Comparison of ENCODE assay signal across 8 cellular contexts in genomic region chr10:104328636-104328915, GRCh38. TPM values are rescaled to one million over a fixed set of nuclear protein-coding genes. Genes with fewer than 3 reads are reported as not detected.
DNase-seq lines count a peak whose midpoint lies in the region; ATAC-seq and TF ChIP-seq lines count a peak whose summit lies in the region.

No MANE protein-coding gene starts in this region.

- H4K5ac ChIP-seq in H9 (ENCODE audit: insufficient read length, low read depth, low read length) = peak overlapping the region; percentile 9

- H3K27ac Mint-ChIP-seq in H9 = peak overlapping the region; percentile 98
- peak overlapping the region; percentile 96 for H3K27ac Mint-ChIP-seq in T-helper 17 cell

- no peak overlapping the region for H2BK5ac ChIP-seq in H9 (ENCODE audit: insufficient read length, low read length)

- H3K4me1 Mint-ChIP-seq in H9 (peaks cover 88 to 91% of the 10 kb centered on the region in 2 experiments), T-helper 17 cell (peaks cover 80% of the 10 kb centered on the region)

- ATAC-seq in T-helper 17 cell = no peak
- ATAC-seq in GM18861 (IDR thresholded peaks at IDR 0.05; ENCODE audit: unreplicated experiment) = no peak

- WGBS in H9 (ENCODE audit: extremely low coverage, insufficient read length, low lambda C conversion rate) = no CpG with 5 or more reads among the region's 3 CpGs

- H3K4ac ChIP-seq in H9 (ENCODE audit: low read depth, low read length) = no peak overlapping the region; the same call in 1 of the 2 replicates

- peaks cover 14 to 26% (median 21%) of the 10 kb centered on the region in 3 experiments for H3K36me3 Mint-ChIP-seq in H9 (ENCODE audit: insufficient read depth in 1 of 3, low read depth in 3 of 3)
- peaks cover 3% of the 10 kb centered on the region for H3K36me3 Mint-ChIP-seq in T-helper 17 cell (ENCODE audit: low read depth)

- H3K23me2 ChIP-seq in H9 (ENCODE audit: insufficient read length, low read depth, low read length, poor library complexity, severe bottlenecking) = peaks cover 4% of the 10 kb centered on the region

- DNase-seq in H9 (no peak), T-helper 17 cell (no peak), fibroblast of villous mesenchyme (ENCODE audit: low read depth) (no peak), KBM-7 (no peak), hepatic stellate cell (ENCODE audit: low spot score) (no peak)
- no peak for DNase-seq in activated CD4-positive, CD25-positive, alpha-beta regulatory T cell (lab: John Stamatoyannopoulos, UW)

- H3K27me3 ChIP-seq in H9 (ENCODE audit: insufficient read depth, low read length) (no peaks in the 10 kb centered on the region), skeletal muscle satellite cell (ENCODE audit: control insufficient read depth, insufficient read depth, low read length) (no peaks in the 10 kb centered on the region)

- H4K20me1 ChIP-seq in H9 (ENCODE audit: control insufficient read depth, insufficient read depth, insufficient read length) = peaks cover 3% of the 10 kb centered on the region

- H3K4me3 ChIP-seq in fibroblast of villous mesenchyme (ENCODE audit: low read depth, low read length) (peak overlapping the region; percentile 31), skeletal muscle satellite cell (ENCODE audit: low read length) (peak overlapping the region; percentile 46)

- H2BK20ac ChIP-seq in H9 (ENCODE audit: low read depth, low read length, poor library complexity, severe bottlenecking) = no peak overlapping the region

- H2BK120ac ChIP-seq in H9 (ENCODE audit: low read depth, low read length, poor library complexity, severe bottlenecking) = no peak overlapping the region

- TF ChIP-seq CTCF in H9 (conservative IDR thresholded peaks at IDR 0.05) (no peak), fibroblast of villous mesenchyme (IDR thresholded peaks at IDR 0.05; ENCODE audit: insufficient read depth, low read depth, low read length) (no peak)

- H3T11ph ChIP-seq in H9 (ENCODE audit: low read length) = no peak overlapping the region

- no peak overlapping the region for H3K23ac ChIP-seq in H9 (ENCODE audit: insufficient read length, low read depth, low read length)

- peak overlapping the region; percentile 27 for H3K27ac ChIP-seq in H9 (ENCODE audit: insufficient read length, low read depth, low read length)

- H3K4me3 Mint-ChIP-seq in H9 (peak overlapping the region; percentile 52 to 73), T-helper 17 cell (peak overlapping the region; percentile 90)

- no peak overlapping the region for H2AK5ac ChIP-seq in H9 (ENCODE audit: insufficient read length, low read length)

- H3K4me2 ChIP-seq in H9 (ENCODE audit: insufficient read depth, insufficient read length, low read length) (peak overlapping the region; percentile 40), skeletal muscle satellite cell (ENCODE audit: low read length) (peak overlapping the region; percentile 77)

- no peak overlapping the region for H2BK15ac ChIP-seq in H9 (ENCODE audit: low read depth, low read length)

- peak overlapping the region; percentile 87 for H3K18ac ChIP-seq in H9 (ENCODE audit: insufficient read length, low read depth, low read length)

- H3K36me3 ChIP-seq in skeletal muscle satellite cell (ENCODE audit: insufficient read depth, low read length) = peaks cover 50% of the 10 kb centered on the region

- H3K79me1 ChIP-seq in H9 (ENCODE audit: insufficient read depth, low read depth, low read length, poor library complexity, severe bottlenecking) = no peaks in the 10 kb centered on the region

- H3K4me1 ChIP-seq in H9 (ENCODE audit: insufficient read depth, low read length) = peaks cover 44% of the 10 kb centered on the region; the same call in 1 of the 2 replicates
- H3K4me1 ChIP-seq in skeletal muscle satellite cell (ENCODE audit: control insufficient read depth, insufficient read depth, low read length) = peaks cover 86% of the 10 kb centered on the region

- H3K9ac ChIP-seq in H9 (ENCODE audit: extremely low read depth, insufficient read length, low read length) (peak overlapping the region; percentile 1), skeletal muscle satellite cell (ENCODE audit: low read depth, low read length) (peak overlapping the region; percentile 88)

- no peak overlapping the region for H2AFZ ChIP-seq in H9 (ENCODE audit: low read length)

- H3K14ac ChIP-seq in H9 (ENCODE audit: insufficient read depth, low read length) = peak overlapping the region; percentile 91; the same call in 1 of the 2 replicates

- no peak overlapping the region for H4K91ac ChIP-seq in H9 (ENCODE audit: insufficient read length, low read depth, low read length)

- H2BK12ac ChIP-seq in H9 (ENCODE audit: insufficient read length, low read depth, low read length) = no peak overlapping the region

- H3K27me3 Mint-ChIP-seq in H9 (ENCODE audit: low read depth) (no peaks in the 10 kb centered on the region), T-helper 17 cell (no peaks in the 10 kb centered on the region)

- no peak overlapping the region for H3K56ac ChIP-seq in H9 (ENCODE audit: insufficient read length, low read depth, low read length)

- H3K9me3 Mint-ChIP-seq in H9 = no peaks in the 10 kb centered on the region

- no peaks in the 10 kb centered on the region for H3K9me3 ChIP-seq in H9 (ENCODE audit: control insufficient read depth, low read depth, low read length)
- no peaks in the 10 kb centered on the region for H3K9me3 ChIP-seq in T-helper 17 cell (ENCODE audit: control insufficient read depth, low read length, poor library complexity, severe bottlenecking)
- no peaks in the 10 kb centered on the region for H3K9me3 ChIP-seq in skeletal muscle satellite cell (replicated peaks; ENCODE audit: low read length)

- in situ Hi-C loops in KBM-7 (cut with MboI; ENCODE audit: low pct_unique_long_range_greater_than_20kb, low sequenced_read_pairs) = no loop called here

- peaks cover 26% of the 10 kb centered on the region; the same call in 1 of the 2 replicates for H3K79me2 ChIP-seq in H9 (ENCODE audit: insufficient read depth, low read length)

- H4K8ac ChIP-seq in H9 (replicated peaks; ENCODE audit: insufficient read length, low read depth, low read length) = no peak overlapping the region

RNA-seq across cellular contexts. Expression of gene ITPRIP, which starts 9.7 kb away (rescaled TPM):
- total RNA-seq in H9 (2021) (22.2 and 22.5 TPM in 2 replicates), T-helper 17 cell (10 to 100 TPM; 30.6 to 47.1 TPM), fibroblast of villous mesenchyme (9.9 and 10.3 TPM in 2 replicates)
- 28.4 and 31.9 TPM in 2 replicates for total RNA-seq in skeletal muscle satellite cell (2012; rRNA removed)

RNA-seq across cellular contexts. Expression of gene CFAP58, which starts 25.1 kb away (rescaled TPM):
- total RNA-seq in H9 (2021) = 0.63 and 0.88 TPM in 2 replicates
- not detected for total RNA-seq in T-helper 17 cell
- total RNA-seq in fibroblast of villous mesenchyme = 0.43 and 0.64 TPM in 2 replicates
- total RNA-seq in skeletal muscle satellite cell (2012; rRNA removed) = 0.51 and 0.66 TPM in 2 replicates

RNA-seq across cellular contexts. Expression of gene GSTO2, which starts 59.6 kb away (rescaled TPM):
- total RNA-seq in H9 (2021) = 12.0 and 14.5 TPM in 2 replicates
- total RNA-seq in T-helper 17 cell = 1 to 10 TPM in 1 of 2 donors, under 1 TPM in 1; 0.70 to 1.1 TPM
- 1.9 and 2.2 TPM in 2 replicates for total RNA-seq in fibroblast of villous mesenchyme
- total RNA-seq in skeletal muscle satellite cell (2012; rRNA removed) = 0.66 and 1.8 TPM in 2 replicates
